ENCODE assay signal across 8 cellular contexts in genomic region chr6:5671604-5672559, GRCh38.
DNase-seq lines count a peak whose midpoint lies in the region; ATAC-seq and TF ChIP-seq lines count a peak whose summit lies in the region.

No MANE protein-coding gene starts in this region.

- intact Hi-C loops in tibial artery (cut with DNase I; ENCODE audit: low total_unique reads) = loop anchor here (10.0 kb wide), 1 partner anchor 333 kb away; the partner anchor contains the start of gene NRN1

- peak overlapping the region; percentile 69 to 77 for H3K27ac ChIP-seq in tibial artery

- peak overlapping the region; percentile 17 to 21 for H3K4me3 ChIP-seq in tibial artery

- no peaks in the 10 kb centered on the region for H3K27me3 Mint-ChIP-seq in activated T-cell treated with anti-CD3 and anti-CD28 coated beads, Interleukin-2, amount 50 U/mL, for 72 hours (ENCODE audit: low read depth)
- no peaks in the 10 kb centered on the region for H3K27me3 Mint-ChIP-seq in T-helper 17 cell
- peaks cover 0 to 4% (median 2%) of the 10 kb centered on the region in 3 donors for H3K27me3 Mint-ChIP-seq in immature natural killer cell (ENCODE audit: low read depth in 3 of 3)

- H3K9me3 Mint-ChIP-seq in activated T-cell treated with anti-CD3 and anti-CD28 coated beads, Interleukin-2, amount 50 U/mL, for 72 hours = no peaks in the 10 kb centered on the region
- no peaks in the 10 kb centered on the region for H3K9me3 Mint-ChIP-seq in immature natural killer cell

- H3K4me1 ChIP-seq in tibial artery = peaks cover 0 to 47% (median 12%) of the 10 kb centered on the region in 4 donors

- peak overlapping the region; percentile 66 for H3K27ac Mint-ChIP-seq in activated T-cell treated with anti-CD3 and anti-CD28 coated beads, Interleukin-2, amount 50 U/mL, for 72 hours
- H3K27ac Mint-ChIP-seq in T-helper 17 cell = peak overlapping the region; percentile 80
- H3K27ac Mint-ChIP-seq in immature natural killer cell = peak overlapping the region in 1 of 6 donors; percentile 73

- H3K27me3 ChIP-seq in tibial artery = no peaks in the 10 kb centered on the region

- no peak for ATAC-seq in activated T-cell treated with anti-CD3 and anti-CD28 coated beads, Interleukin-2, amount 50 U/mL, for 72 hours (replicated peaks in 1 of 2)
- no peak for ATAC-seq in T-helper 17 cell
- no peak for ATAC-seq in activated CD4-positive, CD25-positive, alpha-beta regulatory T cell treated with anti-CD3 and anti-CD28 coated beads, Interleukin-2, amount 50 U/mL, for 24 hours

- no peak for DNase-seq in activated T-cell treated with anti-CD3 and anti-CD28 coated beads, Interleukin-2, amount 50 U/mL, for 72 hours
- DNase-seq in activated T-cell treated with anti-CD3 and anti-CD28 coated beads, Interleukin-2, amount 50 U/mL, for 1 hour = no peak
- no peak for DNase-seq in T-helper 17 cell
- peak in 1 of 3 donors; percentile 5 for DNase-seq in immature natural killer cell
- DNase-seq in tibial artery = peak; percentile 31 to 71
- no peak for DNase-seq in NCI-H226
- no peak for DNase-seq in H4 (ENCODE audit: low spot score)

- H3K36me3 Mint-ChIP-seq in activated T-cell treated with anti-CD3 and anti-CD28 coated beads, Interleukin-2, amount 50 U/mL, for 72 hours (ENCODE audit: insufficient read depth in 2 of 2) = no peaks in the 10 kb centered on the region
- peaks cover 2% of the 10 kb centered on the region for H3K36me3 Mint-ChIP-seq in T-helper 17 cell (ENCODE audit: low read depth)
- peaks cover 0 to 2% (median 0%) of the 10 kb centered on the region in 3 donors for H3K36me3 Mint-ChIP-seq in immature natural killer cell

- H3K36me3 ChIP-seq in tibial artery = no peaks in the 10 kb centered on the region

- no peak for TF ChIP-seq CTCF in tibial artery (IDR thresholded peaks at IDR 0.05)

- peak overlapping the region; percentile 38 to 41 for H3K4me3 Mint-ChIP-seq in activated T-cell treated with anti-CD3 and anti-CD28 coated beads, Interleukin-2, amount 50 U/mL, for 72 hours
- H3K4me3 Mint-ChIP-seq in T-helper 17 cell = peak overlapping the region; percentile 57
- peak overlapping the region in 4 of 5 donors; percentile 22 to 56 (median 38) for H3K4me3 Mint-ChIP-seq in immature natural killer cell

- H3K9me3 ChIP-seq in T-helper 17 cell (ENCODE audit: control insufficient read depth, low read length, poor library complexity, severe bottlenecking) = no peaks in the 10 kb centered on the region
- no peaks in the 10 kb centered on the region for H3K9me3 ChIP-seq in tibial artery

- peaks cover 32% of the 10 kb centered on the region for H3K4me1 Mint-ChIP-seq in activated T-cell treated with anti-CD3 and anti-CD28 coated beads, Interleukin-2, amount 50 U/mL, for 72 hours (ENCODE audit: low read depth)
- peaks cover 14% of the 10 kb centered on the region for H3K4me1 Mint-ChIP-seq in T-helper 17 cell
- peaks cover 20 to 51% of the 10 kb centered on the region in 2 donors for H3K4me1 Mint-ChIP-seq in immature natural killer cell

Comparison
In these comparisons a context has a peak if more than half of its experiments do, and no peak if none do; other contexts are left out.
1. DNase-seq: peak in tibial artery (2 of 2); none in activated T-cell treated with anti-CD3 and anti-CD28 coated beads, Interleukin-2, amount 50 U/mL, for 72 hours (0 of 2), activated T-cell treated with anti-CD3 and anti-CD28 coated beads, Interleukin-2, amount 50 U/mL, for 1 hour (single experiment), T-helper 17 cell (0 of 3), NCI-H226 (single experiment) and H4 (single experiment).
2. Peak in every context shown above with its lines, with median percentiles within 50 percentile points of each other: H3K4me3 Mint-ChIP-seq.